Comparison of ENCODE assay signal across 8 cellular contexts in the genomic region with DNA sequence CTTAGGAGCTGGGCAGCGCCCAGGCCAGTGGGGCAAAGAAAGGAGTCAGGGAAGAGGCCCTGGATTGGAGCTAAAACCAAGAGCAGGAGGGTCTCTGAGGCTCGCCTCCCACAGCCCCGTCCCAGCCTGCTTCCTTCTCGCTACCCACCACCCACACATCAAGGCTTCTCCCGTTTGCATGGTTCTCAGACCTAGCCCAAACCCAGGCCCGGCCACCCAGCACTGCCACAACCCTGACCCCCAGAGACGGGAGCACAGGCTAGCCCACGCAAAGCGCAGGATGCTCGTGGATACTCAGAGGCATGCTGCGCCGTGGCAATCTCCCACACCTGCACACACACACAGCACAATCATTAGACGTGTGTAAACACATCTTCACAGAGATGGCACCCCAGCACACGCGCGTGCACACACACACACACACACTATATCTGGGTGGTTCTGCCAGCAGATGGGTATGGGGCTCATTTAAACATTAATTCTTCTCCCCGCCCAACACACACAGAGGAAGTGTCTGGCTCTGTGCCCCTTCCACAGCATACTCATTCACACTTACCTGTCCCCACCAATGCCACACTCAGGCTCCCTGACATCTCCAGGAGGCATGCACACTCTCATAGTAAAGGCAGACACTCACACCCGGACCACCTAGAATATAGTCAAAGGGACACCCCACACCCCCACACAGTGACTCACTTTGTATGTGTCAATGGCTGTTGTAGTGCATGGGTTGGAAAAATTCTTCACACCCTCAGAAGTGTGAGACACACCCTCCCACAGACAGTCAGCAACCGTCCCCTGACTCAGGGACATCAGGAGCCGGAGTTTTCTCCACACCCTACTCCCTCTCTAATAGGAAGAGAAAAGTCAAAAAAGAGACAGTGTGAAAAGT. TPM values are rescaled to one million over a fixed set of nuclear protein-coding genes. Genes with fewer than 3 reads are reported as not detected.
DNase-seq lines count a peak whose midpoint lies in the region; ATAC-seq, FAIRE-seq and TF ChIP-seq lines count a peak whose summit lies in the region.

No MANE protein-coding gene starts in this region.

- H3K36me3 ChIP-seq in Peyer's patch (no peaks in the 10 kb centered on the region), bronchial epithelial cell (ENCODE audit: control insufficient read depth, insufficient read depth, low read length) (no peaks in the 10 kb centered on the region)

- POLR2A ChIA-PET in AG04450 (lab: Yijun Ruan, JAX), result interaction anchor here (1.1 kb wide), 1 partner anchor 41 kb away, joined by 3 read pairs; the partner anchor contains the start of gene PCK2

- no peak for FAIRE-seq in bronchial epithelial cell (lab: Jason Lieb, UNC)

- peaks cover 10% of the 10 kb centered on the region for H3K4me1 Mint-ChIP-seq in osteocyte (ENCODE audit: unreplicated experiment)

- CTCF ChIA-PET in AG04450 (lab: Charles Lee), result interaction anchor here (1.0 to 4.0 kb wide), 4 partner anchors 17 to 257 kb away, joined by 3 to 20 read pairs (median 8); partner anchors contain the start of gene LTB4R2

- H3K4me3 Mint-ChIP-seq in osteocyte (ENCODE audit: unreplicated experiment), result peak overlapping the region; percentile 66

- H3K4me3 ChIP-seq in AG04450 (ENCODE audit: low read depth, low read length) (peak overlapping the region; percentile 60; the same call in 1 of the 2 replicates), Peyer's patch (peak overlapping the region; percentile 67 to 78 (median 69)), bronchial epithelial cell (ENCODE audit: low read depth, low read length) (no peak overlapping the region)

- intact Hi-C loops in left ventricle myocardium superior (cut with micrococcal nuclease), result no loop called here

- H3K27ac ChIP-seq in AG04450 (ENCODE audit: low read depth, low read length), result no peak overlapping the region
- peak overlapping the region in 1 of 4 donors; percentile 71 for H3K27ac ChIP-seq in Peyer's patch

- TF ChIP-seq CTCF in AG04450 (IDR thresholded peaks at IDR 0.05; ENCODE audit: low read depth, low read length) (no peak), Peyer's patch (IDR thresholded peaks at IDR 0.05) (no peak), bronchial epithelial cell (IDR thresholded peaks at IDR 0.05; ENCODE audit: insufficient read depth, low read length, severe bottlenecking) (no peak), osteocyte (IDR thresholded peaks at IDR 0.05) (no peak)

- no peaks in the 10 kb centered on the region for H3K36me3 Mint-ChIP-seq in osteocyte (ENCODE audit: unreplicated experiment)

- H3K27me3 ChIP-seq in AG04450 (ENCODE audit: control insufficient read depth, insufficient read depth, low read length) (peaks cover 36% of the 10 kb centered on the region), Peyer's patch (no peaks in the 10 kb centered on the region), bronchial epithelial cell (ENCODE audit: control insufficient read depth, insufficient read depth, low read length) (peaks cover 4% of the 10 kb centered on the region)

- no peak for DNase-seq in AG04450 (ENCODE audit: low read depth, low spot score)
- DNase-seq in Peyer's patch, result no peak
- peak; percentile 29 for DNase-seq in bronchial epithelial cell (ENCODE audit: low read depth)
- DNase-seq in osteocyte (ENCODE audit: extremely low spot score, unreplicated experiment), result no peak
- DNase-seq in ureter (ENCODE audit: low spot score), result peak; percentile 40
- DNase-seq in NCI-H2081 treated with DMSO at 0.1 percent for 48 hours (lab: John Stamatoyannopoulos, UW), result no peak
- DNase-seq in left ventricle myocardium superior, result no peak

- H3K4me1 ChIP-seq in Peyer's patch, result peaks cover 0 to 17% (median 8%) of the 10 kb centered on the region in 4 donors

- H3K27me3 Mint-ChIP-seq in osteocyte (ENCODE audit: unreplicated experiment), result peaks cover 51% of the 10 kb centered on the region

- ATAC-seq in GM21447 (IDR thresholded peaks at IDR 0.05; ENCODE audit: unreplicated experiment) (no peak), left ventricle myocardium superior (no peak)

- no peak for TF ChIP-seq POLR2A in Peyer's patch (IDR thresholded peaks at IDR 0.05)

- no peak overlapping the region for H3K27ac Mint-ChIP-seq in osteocyte (ENCODE audit: unreplicated experiment)

- H3K9me3 ChIP-seq in AG04450 (ENCODE audit: control insufficient read depth, insufficient read depth, low read length) (no peaks in the 10 kb centered on the region), Peyer's patch (no peaks in the 10 kb centered on the region)

- H3K9me3 Mint-ChIP-seq in osteocyte (ENCODE audit: unreplicated experiment), result no peaks in the 10 kb centered on the region

RNA-seq across cellular contexts. Expression of gene CARMIL3, which starts 1.1 kb away (rescaled TPM):
- polyA plus RNA-seq in AG04450 (2011; rRNA removed), result 0.02 TPM in 1 of 2 replicates, not detected in the other
- not detected in 2 replicates for polyA minus RNA-seq in AG04450 (2011; rRNA and poly(A)+ RNA removed)
- total RNA-seq in Peyer's patch (1 to 10 TPM; 1.3 to 5.8 (median 2.8) TPM), bronchial epithelial cell (0.13 TPM in 1 of 2 replicates, not detected in the other), osteocyte (0.31 and 0.35 TPM in 2 replicates), ureter (1.3 TPM), left ventricle myocardium superior (0.12 TPM)

RNA-seq across cellular contexts. Expression of gene CPNE6, which starts 18.5 kb away (rescaled TPM):
- polyA plus RNA-seq in AG04450 (2011; rRNA removed), result not detected in 2 replicates
- polyA minus RNA-seq in AG04450 (2011; rRNA and poly(A)+ RNA removed), result not detected in 2 replicates
- total RNA-seq in Peyer's patch (1 to 10 TPM in 3 of 4 donors, not detected in 1; 1.9 to 4.6 (median 3.6) TPM), bronchial epithelial cell (not detected in 2 replicates), osteocyte (not detected in 2 replicates), ureter (1.5 TPM), left ventricle myocardium superior (not detected)

RNA-seq across cellular contexts. Expression of gene PCK2, which starts 41.2 kb away (rescaled TPM):
- polyA plus RNA-seq in AG04450 (2011; rRNA removed), result 47.0 and 59.9 TPM in 2 replicates
- 69.2 and 97.4 TPM in 2 replicates for polyA minus RNA-seq in AG04450 (2011; rRNA and poly(A)+ RNA removed)
- total RNA-seq in Peyer's patch (100 to 1,000 TPM in 3 of 4 donors, 10 to 100 TPM in 1; 53.6 to 820 (median 644) TPM), bronchial epithelial cell (84.8 and 223 TPM in 2 replicates), osteocyte (66.0 and 75.1 TPM in 2 replicates), ureter (116 TPM), left ventricle myocardium superior (3.0 TPM)

Comparison
In these comparisons a context has a peak if more than half of its experiments do, and no peak if none do; other contexts are left out.
1. DNase-seq: peak in bronchial epithelial cell (single experiment) and ureter (single experiment); none in AG04450 (single experiment), Peyer's patch (0 of 3), osteocyte (single experiment), NCI-H2081 treated with DMSO at 0.1 percent for 48 hours (single experiment) and left ventricle myocardium superior (single experiment).
2. RNA of gene PCK2, which starts 41.2 kb away (total RNA-seq): 53.6 to 820 TPM in Peyer's patch, 116 TPM in ureter (single experiment), 84.8 to 223 TPM in bronchial epithelial cell and 66.0 to 75.1 TPM in osteocyte; 3.0 TPM in left ventricle myocardium superior (single experiment); every median in the first group is over 10 times any median in the second.